17 cellular contexts compared by ENCODE assay signal in the genomic region with DNA sequence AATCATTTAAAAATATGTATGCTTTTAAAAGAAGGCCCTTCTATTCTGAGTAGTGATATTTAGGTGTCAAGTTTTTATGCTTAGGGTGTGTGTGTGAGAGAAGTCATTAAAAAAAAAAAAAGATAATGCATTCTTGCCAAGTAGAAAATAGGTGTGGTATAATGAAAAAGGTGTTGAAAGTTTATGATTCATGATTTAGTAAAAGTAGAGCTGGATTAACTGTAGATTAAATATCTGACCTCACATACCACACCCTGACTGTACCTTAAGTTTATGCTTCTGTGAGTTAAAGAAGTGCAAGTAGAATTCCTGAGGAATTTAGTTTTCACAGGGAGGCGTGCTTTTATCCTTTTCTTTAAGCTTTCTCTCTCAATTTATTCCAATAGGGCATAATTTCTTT.
DNase-seq lines count a peak whose midpoint lies in the region; ATAC-seq and TF ChIP-seq lines count a peak whose summit lies in the region.
"Had no signal": no experiment of that assay in that cellular context is flagged by ENCODE, and none has a peak within 500 bp of the region (broad histone marks: within the 10 kb centered on the region; RNA-seq: fewer than 3 reads in every experiment).

No MANE protein-coding gene starts in this region.

- no peak overlapping the region for H4K8ac ChIP-seq in IMR-90 (ENCODE audit: low read depth in 2 of 2, low read length in 2 of 2)

- H2BK20ac ChIP-seq in IMR-90 (ENCODE audit: low read depth, low read length), result no peak overlapping the region

- no peak overlapping the region for H2AK9ac ChIP-seq in IMR-90 (replicated peaks; ENCODE audit: low read depth, low read length, poor library complexity)

- POLR2A ChIA-PET in IMR-90 (lab: Charles Lee; ENCODE audit: unreplicated experiment), result no interaction called here

- H3K4me1 ChIP-seq in IMR-90 (ENCODE audit: control insufficient read depth, insufficient read depth, low read length) (peaks cover 2% of the 10 kb centered on the region; the same call in 1 of the 2 replicates), RWPE2 (ENCODE audit: insufficient read depth, poor library complexity, severe bottlenecking) (peaks cover 37% of the 10 kb centered on the region), esophagus squamous epithelium (peaks cover 0 to 27% (median 0%) of the 10 kb centered on the region in 3 donors), esophagus muscularis mucosa (peaks cover 0 to 26% (median 16%) of the 10 kb centered on the region in 4 donors), right cardiac atrium (ENCODE audit: control insufficient read depth, insufficient read depth, low read length) (no peaks in the 10 kb centered on the region)

- H3K36me3 ChIP-seq in IMR-90 (ENCODE audit: control insufficient read depth, insufficient read depth, low read length), result no peaks in the 10 kb centered on the region
- H3K36me3 ChIP-seq in RWPE2 (ENCODE audit: low read depth), result no peaks in the 10 kb centered on the region
- no peaks in the 10 kb centered on the region for H3K36me3 ChIP-seq in esophagus squamous epithelium
- H3K36me3 ChIP-seq in esophagus muscularis mucosa, result no peaks in the 10 kb centered on the region

- H3K23ac ChIP-seq in IMR-90 (ENCODE audit: low read depth, low read length), result no peak overlapping the region

- H3K9me3 ChIP-seq in IMR-90 (ENCODE audit: control insufficient read depth, insufficient read depth, low read length) (no peaks in the 10 kb centered on the region), RWPE2 (ENCODE audit: severe bottlenecking) (no peaks in the 10 kb centered on the region), esophagus squamous epithelium (no peaks in the 10 kb centered on the region), esophagus muscularis mucosa (no peaks in the 10 kb centered on the region), right cardiac atrium (ENCODE audit: control insufficient read depth, low read length) (no peaks in the 10 kb centered on the region)

- BruUV-seq in IMR-90 (replicated peaks; lab: Mats Ljungman, UMichigan), result no TSS peak

- peaks cover 3% of the 10 kb centered on the region; the same call in 1 of the 2 replicates for H3K9me1 ChIP-seq in IMR-90 (ENCODE audit: insufficient read depth, low read length)

- no peak overlapping the region for H3K4me3 ChIP-seq in IMR-90 (ENCODE audit: insufficient read depth, low read depth, low read length)
- no peak overlapping the region for H3K4me3 ChIP-seq in RWPE2 (ENCODE audit: severe bottlenecking)
- no peak overlapping the region for H3K4me3 ChIP-seq in esophagus squamous epithelium
- H3K4me3 ChIP-seq in esophagus muscularis mucosa, result no peak overlapping the region
- no peak overlapping the region for H3K4me3 ChIP-seq in right cardiac atrium (ENCODE audit: low read length)

- H2AFZ ChIP-seq in IMR-90 (replicated peaks; ENCODE audit: low read length, poor library complexity), result no peak overlapping the region

- DNase-seq in IMR-90, result no peak
- no peak for DNase-seq in RWPE2 (ENCODE audit: low spot score)
- DNase-seq in esophagus squamous epithelium (lab: John Stamatoyannopoulos, UW), result no peak
- DNase-seq in renal cortical epithelial cell (ENCODE audit: low read depth), result peak; percentile 32
- DNase-seq in esophagus muscularis mucosa (ENCODE audit: extremely low spot score), result no peak
- DNase-seq in activated naive CD4-positive, alpha-beta T cell treated with anti-CD3 and anti-CD28 coated beads, Interleukin-2, amount 50 U/mL, for 16 hours, result no peak
- DNase-seq in right cardiac atrium, result no peak
- DNase-seq: ACHN; C1 segment of cervical spinal cord; CD8-positive, alpha-beta memory T cell; GOT3; NCI-H1694 treated with DMSO at 0.1 percent for 48 hours; NCI-H345; NCI-H524 treated with DMSO at 0.1 percent for 48 hours; Right ventricle myocardium superior had no signal

- dilution Hi-C loops in IMR-90 (cut with HindIII; ENCODE audit: low sequenced_read_pairs, unreplicated experiment), result no loop called here

- TF ChIP-seq CTCF in IMR-90 (conservative IDR thresholded peaks at IDR 0.05; ENCODE audit: low read depth, low read length), result no peak
- TF ChIP-seq CTCF in RWPE2 (IDR thresholded peaks at IDR 0.05; ENCODE audit: poor library complexity, severe bottlenecking), result no peak
- no peak for TF ChIP-seq CTCF in esophagus squamous epithelium (IDR thresholded peaks at IDR 0.05)
- TF ChIP-seq CTCF in esophagus muscularis mucosa (IDR thresholded peaks at IDR 0.05), result no peak

- in situ Hi-C loops in IMR-90 (cut with MboI; ENCODE audit: low sequenced_read_pairs), result no loop called here

- no peak overlapping the region for H3K4me2 ChIP-seq in IMR-90 (ENCODE audit: low read depth, low read length)

- no peaks in the 10 kb centered on the region; the same call in 1 of the 2 replicates for H3K27me3 ChIP-seq in IMR-90 (ENCODE audit: control insufficient read depth, insufficient read depth, low read length)
- no peaks in the 10 kb centered on the region for H3K27me3 ChIP-seq in RWPE2 (ENCODE audit: insufficient read depth, poor library complexity, severe bottlenecking)
- H3K27me3 ChIP-seq in esophagus squamous epithelium, result no peaks in the 10 kb centered on the region
- H3K27me3 ChIP-seq in esophagus muscularis mucosa, result no peaks in the 10 kb centered on the region
- no peaks in the 10 kb centered on the region for H3K27me3 ChIP-seq in right cardiac atrium (ENCODE audit: control insufficient read depth, insufficient read depth)

- no peak overlapping the region; the same call in 2 of the 3 replicates for H2BK15ac ChIP-seq in IMR-90 (ENCODE audit: low read depth, low read length)

- whole genome bisulfite sequencing in IMR-90 (ENCODE audit: extremely low coverage in 2 of 2, insufficient read length in 1 of 2), 2 experiments, result no CpG with 5 or more reads among the region's 1 CpG
- WGBS in esophagus squamous epithelium, 2 donors, result 24 to 58% methylated on average over 1 of the region's 1 CpG
- 93% methylated on average over 1 of the region's 1 CpG for WGBS in esophagus muscularis mucosa
- 85% methylated on average over 1 of the region's 1 CpG for WGBS in right cardiac atrium

- TF ChIP-seq POLR2A in IMR-90 (IDR thresholded peaks at IDR 0.05; ENCODE audit: low read depth, low read length), result no peak
- no peak for TF ChIP-seq POLR2A in esophagus squamous epithelium (IDR thresholded peaks at IDR 0.05)
- TF ChIP-seq POLR2A in esophagus muscularis mucosa (IDR thresholded peaks at IDR 0.05; ENCODE audit: low read depth), result no peak

- H2BK120ac ChIP-seq in IMR-90 (ENCODE audit: low read depth, low read length), result 0 out of 2 replicates have a peak overlapping the region, but pooled peaks have one; percentile 7

- H3K14ac ChIP-seq in IMR-90 (replicated peaks; ENCODE audit: low read depth, low read length), result no peak overlapping the region

- H3K27ac ChIP-seq in IMR-90 (ENCODE audit: insufficient read depth, low read length) (no peak overlapping the region), RWPE2 (ENCODE audit: poor library complexity, severe bottlenecking) (peak overlapping the region; percentile 49), esophagus squamous epithelium (peak overlapping the region; percentile 39 to 80 (median 67)), esophagus muscularis mucosa (replicated peaks in 1 of 4) (no peak overlapping the region), right cardiac atrium (ENCODE audit: low read length) (no peak overlapping the region)
- H3K27ac ChIP-seq: HL-60 had no signal

- H3K9ac ChIP-seq in IMR-90 (ENCODE audit: low read depth, low read length), result no peak overlapping the region

- H4K5ac ChIP-seq in IMR-90 (ENCODE audit: low read depth, low read length), result no peak overlapping the region

- no peak overlapping the region for H3K56ac ChIP-seq in IMR-90 (ENCODE audit: extremely low read depth, insufficient read depth, low read length)

- no peak for TF ChIP-seq EP300 in esophagus muscularis mucosa (IDR thresholded peaks at IDR 0.05)

- no peak overlapping the region for H2AK5ac ChIP-seq in IMR-90 (ENCODE audit: low read depth, low read length)

- no peak overlapping the region for H2BK5ac ChIP-seq in IMR-90 (ENCODE audit: low read depth, low read length, poor library complexity, severe bottlenecking)

- TF ChIP-seq RAD21 in IMR-90 (IDR thresholded peaks at IDR 0.05; ENCODE audit: low read length), result no peak

- H3K18ac ChIP-seq in IMR-90 (ENCODE audit: low read depth, low read length), result no peak overlapping the region

- CTCF ChIA-PET in IMR-90 (lab: Yijun Ruan, JAX), result interaction anchor here (0.6 kb wide), 1 partner anchor 54 kb away, joined by 5 read pairs; no protein-coding TSS in a partner anchor

- intact Hi-C loops in IMR-90 (cut with micrococcal nuclease) (loop anchor here (5.0 kb wide), 1 partner anchor 48 kb away; no protein-coding TSS in a partner anchor), esophagus squamous epithelium (cut with DNase I) (no loop called here), esophagus muscularis mucosa (cut with DNase I) (no loop called here), right cardiac atrium (cut with DNase I) (no loop called here)

- H4K20me1 ChIP-seq in IMR-90 (ENCODE audit: insufficient read depth, low read length), result no peaks in the 10 kb centered on the region

- ATAC-seq in IMR-90 (ENCODE audit: low read depth), result no peak
- peak; percentile 62 for ATAC-seq in RWPE2 (ENCODE audit: low read depth)
- no peak for ATAC-seq in right cardiac atrium
- ATAC-seq: Panc1 had no signal

- no peak overlapping the region for H4K91ac ChIP-seq in IMR-90 (ENCODE audit: insufficient read depth, low read depth, low read length)

- H3K4ac ChIP-seq in IMR-90 (ENCODE audit: low read depth, low read length), result no peak overlapping the region

- no peaks in the 10 kb centered on the region for H3K79me1 ChIP-seq in IMR-90 (ENCODE audit: low read depth in 1 of 2, low read length in 2 of 2)

TF ChIP-seq in IMR-90, 13 proteins besides CTCF, POLR2A, EP300 and RAD21 (continues in another document):
- TF ChIP-seq NFE2L2 (IDR thresholded peaks at IDR 0.05; ENCODE audit: low read depth, low read length) (no peak), MXI1 (IDR thresholded peaks at IDR 0.05; ENCODE audit: borderline replicate concordance, low read depth, low read length) (no peak), SMC3 (IDR thresholded peaks at IDR 0.05; ENCODE audit: low read depth, low read length) (no peak), ELK1 (IDR thresholded peaks at IDR 0.05; ENCODE audit: borderline replicate concordance, low read depth, low read length) (no peak), CEBPB (IDR thresholded peaks at IDR 0.05; ENCODE audit: low read depth, low read length) (no peak), MAZ (IDR thresholded peaks at IDR 0.05; ENCODE audit: borderline replicate concordance, low read depth, low read length) (no peak), CHD1 (IDR thresholded peaks at IDR 0.05; ENCODE audit: low read depth, low read length) (no peak)

Comparison
In these comparisons a context has a peak if more than half of its experiments do, and no peak if none do; other contexts are left out.
1. H3K27ac ChIP-seq: peak in RWPE2 (single experiment) and esophagus squamous epithelium (4 of 4); none in IMR-90 (single experiment), esophagus muscularis mucosa (0 of 4) and right cardiac atrium (single experiment).